Comparison of ENCODE assay signal across 1 cellular context in genomic region chr7:36777062-36777461, GRCh38.
TF ChIP-seq lines count a peak whose summit lies in the region.

No MANE protein-coding gene starts in this region.

TF ChIP-seq in GM23338, 12 proteins besides CTCF, POLR2A, EP300 and RAD21 (continued from another document):
- TF ChIP-seq, protein P1, sequence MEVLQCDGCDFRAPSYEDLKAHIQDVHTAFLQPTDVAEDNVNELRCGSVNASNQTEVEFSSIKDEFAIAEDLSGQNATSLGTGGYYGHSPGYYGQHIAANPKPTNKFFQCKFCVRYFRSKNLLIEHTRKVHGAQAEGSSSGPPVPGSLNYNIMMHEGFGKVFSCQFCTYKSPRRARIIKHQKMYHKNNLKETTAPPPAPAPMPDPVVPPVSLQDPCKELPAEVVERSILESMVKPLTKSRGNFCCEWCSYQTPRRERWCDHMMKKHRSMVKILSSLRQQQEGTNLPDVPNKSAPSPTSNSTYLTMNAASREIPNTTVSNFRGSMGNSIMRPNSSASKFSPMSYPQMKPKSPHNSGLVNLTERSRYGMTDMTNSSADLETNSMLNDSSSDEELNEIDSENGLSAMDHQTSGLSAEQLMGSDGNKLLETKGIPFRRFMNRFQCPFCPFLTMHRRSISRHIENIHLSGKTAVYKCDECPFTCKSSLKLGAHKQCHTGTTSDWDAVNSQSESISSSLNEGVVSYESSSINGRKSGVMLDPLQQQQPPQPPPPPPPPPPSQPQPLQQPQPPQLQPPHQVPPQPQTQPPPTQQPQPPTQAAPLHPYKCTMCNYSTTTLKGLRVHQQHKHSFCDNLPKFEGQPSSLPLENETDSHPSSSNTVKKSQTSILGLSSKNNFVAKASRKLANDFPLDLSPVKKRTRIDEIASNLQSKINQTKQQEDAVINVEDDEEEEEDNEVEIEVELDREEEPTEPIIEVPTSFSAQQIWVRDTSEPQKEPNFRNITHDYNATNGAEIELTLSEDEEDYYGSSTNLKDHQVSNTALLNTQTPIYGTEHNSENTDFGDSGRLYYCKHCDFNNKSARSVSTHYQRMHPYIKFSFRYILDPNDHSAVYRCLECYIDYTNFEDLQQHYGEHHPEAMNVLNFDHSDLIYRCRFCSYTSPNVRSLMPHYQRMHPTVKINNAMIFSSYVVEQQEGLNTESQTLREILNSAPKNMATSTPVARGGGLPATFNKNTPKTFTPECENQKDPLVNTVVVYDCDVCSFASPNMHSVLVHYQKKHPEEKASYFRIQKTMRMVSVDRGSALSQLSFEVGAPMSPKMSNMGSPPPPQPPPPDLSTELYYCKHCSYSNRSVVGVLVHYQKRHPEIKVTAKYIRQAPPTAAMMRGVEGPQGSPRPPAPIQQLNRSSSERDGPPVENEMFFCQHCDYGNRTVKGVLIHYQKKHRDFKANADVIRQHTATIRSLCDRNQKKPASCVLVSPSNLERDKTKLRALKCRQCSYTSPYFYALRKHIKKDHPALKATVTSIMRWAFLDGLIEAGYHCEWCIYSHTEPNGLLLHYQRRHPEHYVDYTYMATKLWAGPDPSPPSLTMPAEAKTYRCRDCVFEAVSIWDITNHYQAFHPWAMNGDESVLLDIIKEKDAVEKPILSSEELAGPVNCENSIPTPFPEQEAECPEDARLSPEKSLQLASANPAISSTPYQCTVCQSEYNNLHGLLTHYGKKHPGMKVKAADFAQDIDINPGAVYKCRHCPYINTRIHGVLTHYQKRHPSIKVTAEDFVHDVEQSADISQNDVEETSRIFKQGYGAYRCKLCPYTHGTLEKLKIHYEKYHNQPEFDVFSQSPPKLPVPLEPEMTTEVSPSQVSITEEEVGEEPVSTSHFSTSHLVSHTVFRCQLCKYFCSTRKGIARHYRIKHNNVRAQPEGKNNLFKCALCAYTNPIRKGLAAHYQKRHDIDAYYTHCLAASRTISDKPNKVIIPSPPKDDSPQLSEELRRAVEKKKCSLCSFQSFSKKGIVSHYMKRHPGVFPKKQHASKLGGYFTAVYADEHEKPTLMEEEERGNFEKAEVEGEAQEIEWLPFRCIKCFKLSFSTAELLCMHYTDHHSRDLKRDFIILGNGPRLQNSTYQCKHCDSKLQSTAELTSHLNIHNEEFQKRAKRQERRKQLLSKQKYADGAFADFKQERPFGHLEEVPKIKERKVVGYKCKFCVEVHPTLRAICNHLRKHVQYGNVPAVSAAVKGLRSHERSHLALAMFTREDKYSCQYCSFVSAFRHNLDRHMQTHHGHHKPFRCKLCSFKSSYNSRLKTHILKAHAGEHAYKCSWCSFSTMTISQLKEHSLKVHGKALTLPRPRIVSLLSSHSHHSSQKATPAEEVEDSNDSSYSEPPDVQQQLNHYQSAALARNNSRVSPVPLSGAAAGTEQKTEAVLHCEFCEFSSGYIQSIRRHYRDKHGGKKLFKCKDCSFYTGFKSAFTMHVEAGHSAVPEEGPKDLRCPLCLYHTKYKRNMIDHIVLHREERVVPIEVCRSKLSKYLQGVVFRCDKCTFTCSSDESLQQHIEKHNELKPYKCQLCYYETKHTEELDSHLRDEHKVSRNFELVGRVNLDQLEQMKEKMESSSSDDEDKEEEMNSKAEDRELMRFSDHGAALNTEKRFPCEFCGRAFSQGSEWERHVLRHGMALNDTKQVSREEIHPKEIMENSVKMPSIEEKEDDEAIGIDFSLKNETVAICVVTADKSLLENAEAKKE (CRISPR knock-in tag; IDR thresholded peaks at IDR 0.05): no peak
- TF ChIP-seq REST (IDR thresholded peaks at IDR 0.05; ENCODE audit: unreplicated experiment) (no peak), JUNB (IDR thresholded peaks at IDR 0.05; ENCODE audit: unreplicated experiment) (no peak), NANOG (IDR thresholded peaks at IDR 0.05; ENCODE audit: borderline replicate concordance) (no peak), STAT1 (IDR thresholded peaks at IDR 0.05; ENCODE audit: unreplicated experiment) (no peak)
